8 cellular contexts compared by ENCODE assay signal in genomic region chr2:195318440-195319111, GRCh38.
DNase-seq lines count a peak whose midpoint lies in the region; ATAC-seq, FAIRE-seq and TF ChIP-seq lines count a peak whose summit lies in the region.

No MANE protein-coding gene starts in this region.

- H2BK5ac ChIP-seq in mesendoderm (ENCODE audit: low read length): no peak overlapping the region

- H2BK15ac ChIP-seq in mesendoderm (replicated peaks; ENCODE audit: low read depth): no peak overlapping the region

- H2BK120ac ChIP-seq in mesendoderm (ENCODE audit: low read depth, low read length): no peak overlapping the region

- no peak overlapping the region for H3K27ac ChIP-seq in mesendoderm (ENCODE audit: low read depth, low read length)

- H3K79me1 ChIP-seq in mesendoderm (ENCODE audit: low read length): no peaks in the 10 kb centered on the region

- no peak overlapping the region for H3K4me3 ChIP-seq in mesendoderm (ENCODE audit: low read length)

- no peak overlapping the region for H3K56ac ChIP-seq in mesendoderm (ENCODE audit: low read length)

- ATAC-seq in GM21825 (IDR thresholded peaks at IDR 0.05; ENCODE audit: unreplicated experiment): no peak

- no peak overlapping the region for H2AK5ac ChIP-seq in mesendoderm (ENCODE audit: low read length)

- H3K4me2 ChIP-seq in mesendoderm (ENCODE audit: low read length): no peak overlapping the region

- H3K4me1 ChIP-seq in mesendoderm (ENCODE audit: control insufficient read depth, low read depth, low read length): no peaks in the 10 kb centered on the region

- H4K8ac ChIP-seq in mesendoderm (ENCODE audit: low read depth, low read length): no peak overlapping the region

- no peaks in the 10 kb centered on the region for H3K27me3 ChIP-seq in mesendoderm (ENCODE audit: insufficient read depth, low read length, poor library complexity)

- WGBS in mesendoderm (ENCODE audit: extremely low coverage, insufficient coverage, low lambda C conversion rate): no CpG with 5 or more reads among the region's 2 CpGs

- no peak overlapping the region for H4K5ac ChIP-seq in mesendoderm (ENCODE audit: low read length)

- no peak overlapping the region for H3K4ac ChIP-seq in mesendoderm (ENCODE audit: low read depth, low read length)

- H3K23ac ChIP-seq in mesendoderm (ENCODE audit: low read length): no peak overlapping the region

- DNase-seq in AG09319 (ENCODE audit: extremely low read depth, low read depth): no peak
- DNase-seq in M059J (ENCODE audit: low read depth): peak; percentile 48
- DNase-seq in SW480 (ENCODE audit: low spot score): peak; percentile 64
- DNase-seq in mesendoderm: peak; percentile 36
- DNase-seq in urothelium cell line (ENCODE audit: low spot score): peak; percentile 29

- no peaks in the 10 kb centered on the region for H3K36me3 ChIP-seq in mesendoderm (ENCODE audit: control insufficient read depth, insufficient read depth, low read length)

- no peak overlapping the region for H3K18ac ChIP-seq in mesendoderm (ENCODE audit: low read length)

- no peaks in the 10 kb centered on the region for H3K79me2 ChIP-seq in mesendoderm (ENCODE audit: control insufficient read depth, insufficient read depth, low read length)

- no peak overlapping the region for H3K9ac ChIP-seq in mesendoderm (ENCODE audit: low read length)

- peak; percentile 45 for TF ChIP-seq CTCF in AG09319 (IDR thresholded peaks at IDR 0.05; ENCODE audit: low read depth, low read length)
- TF ChIP-seq CTCF in GM12874 (IDR thresholded peaks at IDR 0.05; ENCODE audit: insufficient read depth, low read depth, low read length): peak; percentile 19; the same call in 1 of the 2 replicates

- peak; percentile 28 for FAIRE-seq in colon (lab: Jason Lieb, UNC)
- FAIRE-seq in urothelium cell line (lab: Jason Lieb, UNC): no peak
